ENCODE assay signal across 8 cellular contexts in the genomic region with DNA sequence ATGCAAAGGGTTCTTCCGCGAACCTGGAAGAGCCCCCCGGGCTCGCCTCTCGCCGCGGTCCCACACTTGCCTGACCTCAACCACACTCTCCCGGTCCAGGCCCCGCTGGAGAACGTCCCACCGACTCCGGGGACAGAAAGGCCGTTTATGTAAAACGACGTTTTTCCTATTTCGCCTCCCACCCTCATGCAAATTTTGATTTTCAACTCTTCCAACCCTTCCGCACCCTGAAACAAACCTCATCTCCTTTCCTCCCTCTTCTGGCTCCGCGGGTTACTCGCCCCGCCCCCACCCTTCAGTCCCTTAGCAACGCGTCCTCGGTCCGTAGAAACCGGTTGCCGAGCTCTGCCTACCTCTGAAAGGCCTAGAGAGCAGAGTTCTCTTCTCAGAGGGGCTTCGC. TPM values are rescaled to one million over a fixed set of nuclear protein-coding genes. Genes with fewer than 3 reads are reported as not detected.
DNase-seq lines count a peak whose midpoint lies in the region; ATAC-seq, FAIRE-seq and TF ChIP-seq lines count a peak whose summit lies in the region.
"Had no signal": no experiment of that assay in that cellular context is flagged by ENCODE, and none has a peak within 500 bp of the region (broad histone marks: within the 10 kb centered on the region; RNA-seq: fewer than 3 reads in every experiment).

A gene (minus strand): TSS at position 279 of the 400 bp plus-strand sequence. CDS start 7,730 bp downstream, outside the sequence.

- H3K4me1 Mint-ChIP-seq in stimulated activated naive CD8-positive, alpha-beta T cell treated with anti-CD3 and anti-CD28 coated beads, Interleukin-15, amount 100 ng/mL, for 72 hours = peaks cover 8% of the 10 kb centered on the region

- peak; percentile 57 for ATAC-seq in stimulated activated naive CD8-positive, alpha-beta T cell treated with anti-CD3 and anti-CD28 coated beads, Interleukin-15, amount 100 ng/mL, for 72 hours

- no TSS peak for BruUV-seq in A673 (replicated peaks; lab: Mats Ljungman, UMichigan)

- H3K4me3 ChIP-seq in cardiac fibroblast (replicated peaks in 1 of 2; ENCODE audit: low read depth in 2 of 2, low read length in 2 of 2) (peak within 1 kb of the TSS in 1 of 2 donors; percentile 6), kidney (ENCODE audit: low read length in 2 of 2) (peak within 1 kb of the TSS; percentile 21 to 65), A673 (ENCODE audit: low read depth, low read length, poor library complexity, severe bottlenecking) (no peak within 1 kb of the TSS)

- H3K9ac ChIP-seq in kidney (ENCODE audit: low read length in 2 of 2) = no peak within 1 kb of the TSS

- TF ChIP-seq POLR2A in GM12891 (IDR thresholded peaks at IDR 0.05; ENCODE audit: low read depth, low read length) = no peak

- H3K9me3 ChIP-seq in kidney (ENCODE audit: control insufficient read depth in 1 of 2, low read length in 2 of 2) = no peaks in the 10 kb centered on the region
- H3K9me3 ChIP-seq in A673 (ENCODE audit: low read depth, low read length, poor library complexity, severe bottlenecking) = no peaks in the 10 kb centered on the region

- FAIRE-seq in kidney (lab: Jason Lieb, UNC) = no peak
- FAIRE-seq in GM12891 (lab: Jason Lieb, UNC) = no peak

- TF ChIP-seq CTCF in cardiac fibroblast (IDR thresholded peaks at IDR 0.05; ENCODE audit: low read depth, low read length) = no peak
- TF ChIP-seq CTCF in kidney (IDR thresholded peaks at IDR 0.05; ENCODE audit: borderline replicate concordance, extremely low read depth, insufficient read depth) = no peak
- no peak for TF ChIP-seq CTCF in A673 (conservative IDR thresholded peaks at IDR 0.05; ENCODE audit: low read depth, low read length)

- H3K36me3 ChIP-seq in kidney (ENCODE audit: control insufficient read depth in 1 of 2, insufficient read depth in 2 of 2, low read length in 2 of 2) = no peaks in the 10 kb centered on the region
- no peaks in the 10 kb centered on the region for H3K36me3 ChIP-seq in A673 (ENCODE audit: insufficient read depth, low read length, poor library complexity, severe bottlenecking)

- H3K27ac ChIP-seq in kidney (ENCODE audit: low read depth in 2 of 2, low read length in 2 of 2) (no peak within 1 kb of the TSS), A673 (ENCODE audit: low read depth, low read length, poor library complexity, severe bottlenecking) (no peak within 1 kb of the TSS)

- intact Hi-C loops in kidney (cut with DNase I) = loop anchor here (10.0 kb wide), 1 partner anchor 140 kb away; no protein-coding TSS in a partner anchor
- intact Hi-C loops in A673 (cut with micrococcal nuclease; ENCODE audit: unreplicated experiment) = no loop called here

- no peak within 1 kb of the TSS for H3K27ac Mint-ChIP-seq in stimulated activated naive CD8-positive, alpha-beta T cell treated with anti-CD3 and anti-CD28 coated beads, Interleukin-15, amount 100 ng/mL, for 72 hours

- CTCF ChIA-PET in A673 (lab: Charles Lee) = no interaction called here

- H3K27me3 ChIP-seq in A673 (replicated peaks; ENCODE audit: insufficient read depth, low read depth, low read length, poor library complexity) = no peaks in the 10 kb centered on the region

- no peaks in the 10 kb centered on the region for H3K9me3 Mint-ChIP-seq in stimulated activated naive CD8-positive, alpha-beta T cell treated with anti-CD3 and anti-CD28 coated beads, Interleukin-15, amount 100 ng/mL, for 72 hours

- H3K4me3 Mint-ChIP-seq in stimulated activated naive CD8-positive, alpha-beta T cell treated with anti-CD3 and anti-CD28 coated beads, Interleukin-15, amount 100 ng/mL, for 72 hours = peak within 1 kb of the TSS; percentile 73 to 91

- H3K4me1 ChIP-seq in kidney (ENCODE audit: control insufficient read depth in 1 of 2, insufficient read depth in 1 of 2, low read depth in 1 of 2, low read length in 2 of 2) (peaks cover 3 to 12% of the 10 kb centered on the region in 2 donors), A673 (ENCODE audit: insufficient read depth, low read length, poor library complexity, severe bottlenecking) (no peaks in the 10 kb centered on the region)

- POLR2A ChIA-PET in A673 (lab: Charles Lee; ENCODE audit: low non-redundant PET) = no interaction called here

- DNase-seq in NCI-H526 (lab: John Stamatoyannopoulos, UW) (peak; percentile 97 to 98), cardiac fibroblast (ENCODE audit: low read depth in 2 of 2) (peak; percentile 27 to 60), kidney (no peak), GM12891 (ENCODE audit: insufficient read length, low spot score) (no peak), DMS79 (lab: John Stamatoyannopoulos, UW) (no peak), A673 (ENCODE audit: low spot score) (no peak)
- DNase-seq in stimulated activated naive CD8-positive, alpha-beta T cell treated with anti-CD3 and anti-CD28 coated beads, Interleukin-15, amount 100 ng/mL, for 72 hours = no peak
- DNase-seq: NCI-H2171 had no signal

- H3K27me3 Mint-ChIP-seq in stimulated activated naive CD8-positive, alpha-beta T cell treated with anti-CD3 and anti-CD28 coated beads, Interleukin-15, amount 100 ng/mL, for 72 hours = peaks cover 12% of the 10 kb centered on the region

TF ChIP-seq in GM12891, 5 proteins besides CTCF, POLR2A, EP300 and RAD21:
- TF ChIP-seq TAF1 (IDR thresholded peaks at IDR 0.05; ENCODE audit: low read depth, low read length) (no peak), POU2F2 (IDR thresholded peaks at IDR 0.05; ENCODE audit: low read depth, low read length) (no peak)
TF ChIP-seq in GM12891: peak in this region for 0.

RNA-seq across cellular contexts. Expression of the gene that starts here (rescaled TPM):
- total RNA-seq in kidney (not detected), A673 (2021) (not detected in 2 replicates)
- polyA plus RNA-seq in kidney (ENCODE audit: insufficient read depth, low read depth, low replicate concordance) = not detected
- polyA plus RNA-seq in GM12891 (2012; ENCODE audit: low read depth, missing spikeins) = not detected

Comparison
In these comparisons a context has a peak if more than half of its experiments do, and no peak if none do; other contexts are left out.
1. DNase-seq: peak in NCI-H526 (2 of 2) and cardiac fibroblast (2 of 2); none in kidney (single experiment), stimulated activated naive CD8-positive, alpha-beta T cell treated with anti-CD3 and anti-CD28 coated beads, Interleukin-15, amount 100 ng/mL, for 72 hours (0 of 2), GM12891 (single experiment), DMS79 (single experiment) and A673 (single experiment).